9 cellular contexts compared by ENCODE assay signal in genomic region chr17:6768447-6768846, GRCh38. TPM values are rescaled to one million over a fixed set of nuclear protein-coding genes. Genes with fewer than 3 reads are reported as not detected.
"Had no signal": no experiment of that assay in that cellular context is flagged by ENCODE, and none has a peak within 500 bp of the region (broad histone marks: within the 10 kb centered on the region; RNA-seq: fewer than 3 reads in every experiment).

No MANE protein-coding gene starts in this region.

- DNase-seq: H9, HCEC 1CT, IMR-90, KBM-7 had no signal

- H3K4me3 ChIP-seq: GM23338 had no signal

- H3K27ac ChIP-seq: HL-60 had no signal

- H3K4me2 ChIP-seq: GM23338 had no signal

- ATAC-seq: GM23338 had no signal

- H3K4me1 Mint-ChIP-seq: GM23338 had no signal

- H3K27ac Mint-ChIP-seq: GM23338, H9 had no signal

- H2AFZ ChIP-seq: GM23338 had no signal

- H3K4me3 Mint-ChIP-seq: GM23338, H9 had no signal

- FAIRE-seq: H1, H54 had no signal

RNA-seq across cellular contexts. Expression of gene FBXO39, which starts 7.6 kb away (rescaled TPM):
- total RNA-seq: GM23338, H9, HT1080, IMR-90 had no signal
- polyA plus RNA-seq: GM23338, IMR-90 had no signal

RNA-seq across cellular contexts. Expression of gene XAF1, which starts 12.6 kb away (rescaled TPM):
- total RNA-seq: GM23338, H1, H9, HT1080 had no signal
- polyA plus RNA-seq: GM23338, H1 had no signal

RNA-seq across cellular contexts. Expression of gene SLC13A5, which starts 55.3 kb away (rescaled TPM):
- total RNA-seq: HT1080, IMR-90 had no signal
- polyA plus RNA-seq: IMR-90 had no signal
